ENCODE assay signal across 1 cellular context in genomic region chr10:101060951-101061813, GRCh38.
A peak's percentile ranks its signal among the peaks of the same experiment; 100 is the strongest.
TF ChIP-seq lines count a peak whose summit lies in the region.

No MANE protein-coding gene starts in this region.

TF ChIP-seq in HepG2, 621 proteins besides CTCF, POLR2A, EP300 and RAD21 (continued from another document and continues in another):
- TF ChIP-seq GPN1 (CRISPR knock-in tag; IDR thresholded peaks at IDR 0.05; ENCODE audit: borderline replicate concordance) (no peak), HNF4G (IDR thresholded peaks at IDR 0.05; ENCODE audit: borderline replicate concordance, low read depth, low read length) (peak; percentile 24; the same call in 1 of the 2 replicates), HNF4G (CRISPR knock-in tag; IDR thresholded peaks at IDR 0.05; ENCODE audit: borderline replicate concordance, low read depth) (0 out of 2 replicates have a peak, but pooled peaks have one; percentile 21), ZBTB2 (CRISPR knock-in tag; IDR thresholded peaks at IDR 0.05; ENCODE audit: low read depth) (peak; percentile 47), ATF5 (CRISPR knock-in tag; IDR thresholded peaks at IDR 0.05; ENCODE audit: low read depth) (no peak), ZNF891 (CRISPR knock-in tag; IDR thresholded peaks at IDR 0.05) (no peak), ZNF580 (CRISPR knock-in tag; IDR thresholded peaks at IDR 0.05; ENCODE audit: borderline replicate concordance, low read depth) (no peak), ZFY (CRISPR knock-in tag; IDR thresholded peaks at IDR 0.05) (peak; percentile 94), HMGA1 (CRISPR knock-in tag; conservative IDR thresholded peaks at IDR 0.05) (no peak), PBX2 (CRISPR knock-in tag; IDR thresholded peaks at IDR 0.05) (no peak), GTF3A (CRISPR knock-in tag; conservative IDR thresholded peaks at IDR 0.05) (no peak), ZBTB7B (CRISPR knock-in tag; IDR thresholded peaks at IDR 0.05) (peak; percentile 16; the same call in 1 of the 2 replicates), MYC (CRISPR knock-in tag; IDR thresholded peaks at IDR 0.05; ENCODE audit: borderline replicate concordance) (peak; percentile 65; the same call in 1 of the 2 replicates), ZNF607 (CRISPR knock-in tag; IDR thresholded peaks at IDR 0.05; ENCODE audit: borderline replicate concordance) (peak; percentile 85; the same call in 1 of the 2 replicates), TOE1 (CRISPR knock-in tag; IDR thresholded peaks at IDR 0.05) (no peak), ZNF180 (CRISPR knock-in tag; IDR thresholded peaks at IDR 0.05; ENCODE audit: borderline replicate concordance, low read depth) (no peak), RBAK (CRISPR knock-in tag; IDR thresholded peaks at IDR 0.05) (no peak), ZNF350 (CRISPR knock-in tag; IDR thresholded peaks at IDR 0.05; ENCODE audit: borderline replicate concordance, low read depth) (no peak), CREM (IDR thresholded peaks at IDR 0.05) (no peak; the same call in 1 of the 2 replicates), CREM (CRISPR knock-in tag; IDR thresholded peaks at IDR 0.05) (no peak), KDM6A (CRISPR knock-in tag; IDR thresholded peaks at IDR 0.05; ENCODE audit: low read depth) (peak; percentile 18; the same call in 1 of the 2 replicates), SAP130 (CRISPR knock-in tag; IDR thresholded peaks at IDR 0.05; ENCODE audit: low read depth) (peak; percentile 64), ERF (CRISPR knock-in tag; IDR thresholded peaks at IDR 0.05) (peak; percentile 81), NR2C2 (CRISPR knock-in tag; IDR thresholded peaks at IDR 0.05; ENCODE audit: borderline replicate concordance) (peak; percentile 56), KDM4B (CRISPR knock-in tag; IDR thresholded peaks at IDR 0.05) (0 out of 2 replicates have a peak, but pooled peaks have one; percentile 58), ZNF234 (CRISPR knock-in tag; conservative IDR thresholded peaks at IDR 0.05) (no peak; the same call in 1 of the 2 replicates), ZNF18 (CRISPR knock-in tag; IDR thresholded peaks at IDR 0.05; ENCODE audit: insufficient replicate concordance) (no peak), ZBTB49 (CRISPR knock-in tag; IDR thresholded peaks at IDR 0.05; ENCODE audit: borderline replicate concordance) (no peak), ZNF720 (CRISPR knock-in tag; IDR thresholded peaks at IDR 0.05) (no peak), GMEB1 (CRISPR knock-in tag; IDR thresholded peaks at IDR 0.05; ENCODE audit: borderline replicate concordance) (peak; percentile 26; the same call in 1 of the 2 replicates), ZNF724P (CRISPR knock-in tag; IDR thresholded peaks at IDR 0.05; ENCODE audit: borderline replicate concordance) (peak; percentile 68), THAP7 (CRISPR knock-in tag; IDR thresholded peaks at IDR 0.05) (no peak), ZBTB20 (CRISPR knock-in tag; IDR thresholded peaks at IDR 0.05; ENCODE audit: borderline replicate concordance, low read depth) (peak; percentile 17; the same call in 1 of the 2 replicates), ZNF33A (CRISPR knock-in tag; IDR thresholded peaks at IDR 0.05; ENCODE audit: borderline replicate concordance) (0 out of 2 replicates have a peak, but pooled peaks have one; percentile 89), SOX13 (IDR thresholded peaks at IDR 0.05) (no peak; the same call in 1 of the 2 replicates), SOX13 (CRISPR knock-in tag; conservative IDR thresholded peaks at IDR 0.05 in 1 of 2, IDR thresholded peaks at IDR 0.05 in 1 of 2) (peak in 1 of 2 experiments; percentile 17; a peak in 1 of 4 replicates), ATF7-NPFF (CRISPR knock-in tag; IDR thresholded peaks at IDR 0.05; ENCODE audit: low read depth) (peak; percentile 79), E2F5 (CRISPR knock-in tag; conservative IDR thresholded peaks at IDR 0.05) (0 out of 2 replicates have a peak, but pooled peaks have one; percentile 4), ELF4 (CRISPR knock-in tag; IDR thresholded peaks at IDR 0.05; ENCODE audit: borderline replicate concordance) (peak; percentile 81), YEATS4 (CRISPR knock-in tag; IDR thresholded peaks at IDR 0.05; ENCODE audit: borderline replicate concordance) (peak; percentile 98), SP5 (CRISPR knock-in tag; IDR thresholded peaks at IDR 0.05; ENCODE audit: borderline replicate concordance, low read depth) (peak; percentile 88), NFE2L2 (IDR thresholded peaks at IDR 0.05; ENCODE audit: low read length) (no peak), ZXDC (CRISPR knock-in tag; IDR thresholded peaks at IDR 0.05) (peak; percentile 78; the same call in 1 of the 2 replicates), ZBTB3 (CRISPR knock-in tag; IDR thresholded peaks at IDR 0.05; ENCODE audit: borderline replicate concordance, low read depth) (no peak), FOXP4 (CRISPR knock-in tag; IDR thresholded peaks at IDR 0.05) (peak; percentile 61), ZNF441 (CRISPR knock-in tag; IDR thresholded peaks at IDR 0.05; ENCODE audit: borderline replicate concordance) (0 out of 2 replicates have a peak, but pooled peaks have one; percentile 50), SOX5 (CRISPR knock-in tag; IDR thresholded peaks at IDR 0.05; ENCODE audit: borderline replicate concordance) (peak; percentile 56; the same call in 1 of the 2 replicates), PITX1 (CRISPR knock-in tag; IDR thresholded peaks at IDR 0.05) (peak; percentile 27; the same call in 1 of the 2 replicates)
